In the genomic region with DNA sequence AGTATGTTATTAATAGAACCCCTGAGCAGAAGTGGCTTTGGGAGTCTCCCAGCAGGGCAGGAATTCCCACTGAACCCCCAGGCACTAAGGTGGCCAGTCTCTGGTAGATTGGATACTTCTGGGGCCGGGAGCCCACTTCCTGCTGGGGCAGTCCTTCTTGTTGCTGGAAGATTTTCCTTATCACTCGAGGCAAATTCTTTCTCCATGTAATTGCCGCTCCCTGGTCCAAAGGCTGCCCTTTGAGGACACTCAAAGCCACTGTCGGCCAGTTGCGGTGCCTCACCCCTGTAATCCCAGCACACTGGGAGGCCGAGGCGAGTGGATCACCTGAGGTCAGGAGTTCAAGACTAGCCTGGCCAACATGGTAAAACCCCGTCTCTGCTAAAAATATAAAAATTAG, we compare ENCODE assay signal across 12 cellular contexts. TPM values are rescaled to one million over a fixed set of nuclear protein-coding genes. Genes with fewer than 3 reads are reported as not detected.
DNase-seq lines count a peak whose midpoint lies in the region; ATAC-seq, FAIRE-seq and TF ChIP-seq lines count a peak whose summit lies in the region.
"Had no signal": no experiment of that assay in that cellular context is flagged by ENCODE, and none has a peak within 500 bp of the region (broad histone marks: within the 10 kb centered on the region; RNA-seq: fewer than 3 reads in every experiment).

No MANE protein-coding gene starts in this region.

- H3K4me1 ChIP-seq in right lobe of liver (peaks cover 0 to 38% (median 13%) of the 10 kb centered on the region in 4 donors), suprapubic skin (peaks cover 36% of the 10 kb centered on the region), mesendoderm (ENCODE audit: control insufficient read depth, low read depth, low read length) (no peaks in the 10 kb centered on the region)

- H3K4me3 ChIP-seq in right lobe of liver, result no peak overlapping the region
- H3K4me3 ChIP-seq in suprapubic skin, result no peak overlapping the region
- H3K4me3 ChIP-seq in mesendoderm (ENCODE audit: low read length), result no peak overlapping the region

- no peak overlapping the region for H2BK15ac ChIP-seq in mesendoderm (replicated peaks; ENCODE audit: low read depth)

- no peak for TF ChIP-seq EP300 in suprapubic skin (IDR thresholded peaks at IDR 0.05)

- no peak for DNase-seq in activated CD4-positive, alpha-beta T cell treated with anti-CD3 and anti-CD28 coated beads, Interleukin-2, amount 10 ng/mL, durations not matched to agents 24 days and 14 days
- DNase-seq in activated CD4-positive, alpha-beta T cell treated with anti-CD3 and anti-CD28 coated beads for 48 hours, result no peak
- no peak for DNase-seq in activated naive CD4-positive, alpha-beta T cell treated with anti-CD3 and anti-CD28 coated beads, Interleukin-2, amount 50 U/mL, for 72 hours (ENCODE audit: low spot score in 2 of 2)
- DNase-seq in right lobe of liver (no peak), suprapubic skin (ENCODE audit: low spot score in 2 of 2) (no peak), RCC 7860 (ENCODE audit: low spot score) (no peak), mesendoderm (no peak)
- DNase-seq: activated CD4-positive, CD25-positive, alpha-beta regulatory T cell; NCI-H82 had no signal

- H4K8ac ChIP-seq in mesendoderm (ENCODE audit: low read depth, low read length), result no peak overlapping the region

- H3K27me3 ChIP-seq in right lobe of liver (no peaks in the 10 kb centered on the region), suprapubic skin (no peaks in the 10 kb centered on the region), mesendoderm (ENCODE audit: insufficient read depth, low read length, poor library complexity) (no peaks in the 10 kb centered on the region)

- no peak for TF ChIP-seq POLR2A in right lobe of liver (IDR thresholded peaks at IDR 0.05)
- no peak for TF ChIP-seq POLR2A in suprapubic skin (IDR thresholded peaks at IDR 0.05)

- no peak overlapping the region for H3K56ac ChIP-seq in mesendoderm (ENCODE audit: low read length)

- H3K9me3 ChIP-seq in right lobe of liver (no peaks in the 10 kb centered on the region), suprapubic skin (no peaks in the 10 kb centered on the region)

- no peak overlapping the region for H2BK5ac ChIP-seq in mesendoderm (ENCODE audit: low read length)

- H3K79me2 ChIP-seq in mesendoderm (ENCODE audit: control insufficient read depth, insufficient read depth, low read length), result no peaks in the 10 kb centered on the region

- intact Hi-C loops in activated CD4-positive, alpha-beta T cell treated with anti-CD3 and anti-CD28 coated beads, Interleukin-2, amount 10 ng/mL, durations not matched to agents 24 days and 14 days (cut with micrococcal nuclease), result no loop called here
- intact Hi-C loops in right lobe of liver (cut with DNase I), result no loop called here

- no peak overlapping the region for H3K4me3 Mint-ChIP-seq in activated CD4-positive, alpha-beta T cell treated with anti-CD3 and anti-CD28 coated beads, Interleukin-2, amount 10 ng/mL, durations not matched to agents 24 days and 14 days

- peaks cover 14% of the 10 kb centered on the region for H3K36me3 Mint-ChIP-seq in activated CD4-positive, alpha-beta T cell treated with anti-CD3 and anti-CD28 coated beads, Interleukin-2, amount 10 ng/mL, durations not matched to agents 24 days and 14 days (ENCODE audit: low read depth)
- H3K36me3 Mint-ChIP-seq in activated naive CD4-positive, alpha-beta T cell treated with anti-CD3 and anti-CD28 coated beads, Interleukin-2, amount 50 U/mL, for 72 hours, result peaks cover 4 to 20% of the 10 kb centered on the region in 2 donors

- no peak overlapping the region for H2BK120ac ChIP-seq in mesendoderm (ENCODE audit: low read depth, low read length)

- H3K23ac ChIP-seq in mesendoderm (ENCODE audit: low read length), result no peak overlapping the region

- H3K18ac ChIP-seq in mesendoderm (ENCODE audit: low read length), result no peak overlapping the region

- TF ChIP-seq CTCF in right lobe of liver (IDR thresholded peaks at IDR 0.05) (no peak), suprapubic skin (IDR thresholded peaks at IDR 0.05) (no peak)

- peaks cover 3% of the 10 kb centered on the region for H3K9me3 Mint-ChIP-seq in activated CD4-positive, alpha-beta T cell treated with anti-CD3 and anti-CD28 coated beads, Interleukin-2, amount 10 ng/mL, durations not matched to agents 24 days and 14 days
- peaks cover 0 to 1% of the 10 kb centered on the region in 2 donors for H3K9me3 Mint-ChIP-seq in activated naive CD4-positive, alpha-beta T cell treated with anti-CD3 and anti-CD28 coated beads, Interleukin-2, amount 50 U/mL, for 72 hours

- H3K27me3 Mint-ChIP-seq in activated CD4-positive, alpha-beta T cell treated with anti-CD3 and anti-CD28 coated beads, Interleukin-2, amount 10 ng/mL, durations not matched to agents 24 days and 14 days, result no peaks in the 10 kb centered on the region

- no peak overlapping the region for H3K4me2 ChIP-seq in mesendoderm (ENCODE audit: low read length)

- H2AK5ac ChIP-seq in mesendoderm (ENCODE audit: low read length), result no peak overlapping the region

- H3K27ac Mint-ChIP-seq in activated CD4-positive, alpha-beta T cell treated with anti-CD3 and anti-CD28 coated beads, Interleukin-2, amount 10 ng/mL, durations not matched to agents 24 days and 14 days, result peak overlapping the region; percentile 85
- H3K27ac Mint-ChIP-seq in activated naive CD4-positive, alpha-beta T cell treated with anti-CD3 and anti-CD28 coated beads, Interleukin-2, amount 50 U/mL, for 72 hours, result peak overlapping the region; percentile 44 to 84

- ATAC-seq in activated naive CD4-positive, alpha-beta T cell treated with anti-CD3 and anti-CD28 coated beads, Interleukin-2, amount 50 U/mL, for 72 hours, result no peak
- no peak for ATAC-seq in right lobe of liver
- ATAC-seq in GM19023 (IDR thresholded peaks at IDR 0.05; ENCODE audit: unreplicated experiment), result no peak

- FAIRE-seq in RCC 7860 (lab: Jason Lieb, UNC), result no peak

- H3K27ac ChIP-seq in right lobe of liver (peak overlapping the region; percentile 44 to 65 (median 51)), suprapubic skin (peak overlapping the region; percentile 48), mesendoderm (ENCODE audit: low read depth, low read length) (no peak overlapping the region)

- no peak overlapping the region for H4K5ac ChIP-seq in mesendoderm (ENCODE audit: low read length)

- no peaks in the 10 kb centered on the region for H3K36me3 ChIP-seq in right lobe of liver
- H3K36me3 ChIP-seq in suprapubic skin, result no peaks in the 10 kb centered on the region
- no peaks in the 10 kb centered on the region for H3K36me3 ChIP-seq in mesendoderm (ENCODE audit: control insufficient read depth, insufficient read depth, low read length)

- no peak overlapping the region for H3K4ac ChIP-seq in mesendoderm (ENCODE audit: low read depth, low read length)

- H3K9ac ChIP-seq in mesendoderm (ENCODE audit: low read length), result no peak overlapping the region

- WGBS in right lobe of liver (ENCODE audit: insufficient coverage, low coverage, low lambda C conversion rate, missing lambda C conversion rate), result 85% methylated on average over 5 of the region's 8 CpGs
- WGBS in suprapubic skin, result 73% methylated on average over 7 of the region's 8 CpGs
- WGBS in mesendoderm (ENCODE audit: extremely low coverage, insufficient coverage, low lambda C conversion rate), result no CpG with 5 or more reads among the region's 8 CpGs

- H3K4me1 Mint-ChIP-seq in activated CD4-positive, alpha-beta T cell treated with anti-CD3 and anti-CD28 coated beads, Interleukin-2, amount 10 ng/mL, durations not matched to agents 24 days and 14 days, result peaks cover 50% of the 10 kb centered on the region

- H3K79me1 ChIP-seq in mesendoderm (ENCODE audit: low read length), result no peaks in the 10 kb centered on the region

RNA-seq across cellular contexts. Expression of a gene that starts 22.6 kb away (rescaled TPM):
- 145 TPM in 2 replicates for total RNA-seq in activated CD4-positive, alpha-beta T cell treated with anti-CD3 and anti-CD28 coated beads, Interleukin-2, amount 10 ng/mL, durations not matched to agents 24 days and 14 days
- 100 to 1,000 TPM in 1 of 2 donors, 10 to 100 TPM in 1; 98.1 to 143 TPM for total RNA-seq in activated naive CD4-positive, alpha-beta T cell treated with anti-CD3 and anti-CD28 coated beads, Interleukin-2, amount 50 U/mL, for 72 hours
- total RNA-seq in right lobe of liver (10 to 100 TPM; 12.9 to 56.9 (median 26.5) TPM), suprapubic skin (10 to 100 TPM in 2 of 4 donors, 1 to 10 TPM in 2; 6.3 to 35.2 (median 11.9) TPM)
- polyA plus RNA-seq in mesendoderm (2013, experiment 1 of 2), result 0.77 TPM
- polyA plus RNA-seq in mesendoderm (2013, experiment 2 of 2), result 0.66 TPM
- total RNA-seq: A673 had no signal
- polyA plus RNA-seq: neural cell had no signal
